Comparison of ENCODE assay signal across 7 cellular contexts in genomic region chr1:232117903-232118302, GRCh38.
DNase-seq lines count a peak whose midpoint lies in the region; ATAC-seq, FAIRE-seq and TF ChIP-seq lines count a peak whose summit lies in the region.
"Not testable (repeated sequence)": the region's sequence is repeated elsewhere in the genome, so short reads cannot be mapped to it uniquely, and the experiment has no call there.

No MANE protein-coding gene starts in this region.

- H3K56ac ChIP-seq in H1 (replicated peaks; ENCODE audit: insufficient read length, low read depth, low read length): not testable (repeated sequence)

- H3K9me3 Mint-ChIP-seq in GM23338: peaks cover 21% of the 10 kb centered on the region
- H3K9me3 Mint-ChIP-seq in glutamatergic neuron (ENCODE audit: unreplicated experiment): not testable (repeated sequence)

- H2BK15ac ChIP-seq in H1 (ENCODE audit: low read length): not testable (repeated sequence)

- not testable (repeated sequence) for H3K14ac ChIP-seq in H1 (ENCODE audit: insufficient read length)

- H3K4ac ChIP-seq in H1 (replicated peaks; ENCODE audit: insufficient read length, low read depth, low read length): peak overlapping the region; percentile 44

- H2BK12ac ChIP-seq in H1 (ENCODE audit: low read depth, low read length): not testable (repeated sequence)

- POLR2A ChIA-PET in H1 (lab: Charles Lee; ENCODE audit: partially characterized antibody): interaction anchor here (1.4 to 10.1 kb wide), 2 partner anchors 11 to 19 kb away, joined by 4 to 126 read pairs; no protein-coding TSS in a partner anchor

- H3K36me3 Mint-ChIP-seq in GM23338 (ENCODE audit: low read depth): peaks cover 44% of the 10 kb centered on the region
- not testable (repeated sequence) for H3K36me3 Mint-ChIP-seq in glutamatergic neuron (ENCODE audit: unreplicated experiment)

- TF ChIP-seq EP300 in H1 (IDR thresholded peaks at IDR 0.05; ENCODE audit: borderline replicate concordance in 1 of 2, low read depth in 2 of 2, low read length in 2 of 2): not testable (repeated sequence)

- not testable (repeated sequence) for H2AFZ ChIP-seq in GM23338; H1 (ENCODE audit: low read length)

- CTCF ChIA-PET in H1 (lab: Charles Lee; ENCODE audit: partially characterized antibody): interaction anchor here (1.0 kb wide), 1 partner anchor 255 kb away, joined by 3 read pairs; no protein-coding TSS in a partner anchor

- not testable (repeated sequence) for H3K18ac ChIP-seq in H1 (ENCODE audit: extremely low read depth, low read length)

- H3K23me2 ChIP-seq in H1 (ENCODE audit: low read depth, low read length): not testable (repeated sequence)

- not testable (repeated sequence) for FAIRE-seq in H1 (lab: Jason Lieb, UNC)

- H3K36me3 ChIP-seq in GM23338 (ENCODE audit: insufficient read depth); HUES48 (ENCODE audit: control insufficient read depth, insufficient read depth, low read length); HUES64 (ENCODE audit: insufficient read depth, low read length); H1 (ENCODE audit: control insufficient read depth in 2 of 4, insufficient read depth in 4 of 4, low read length in 3 of 4); iPS-15b (ENCODE audit: control insufficient read depth, insufficient read depth, low read length); iPS-20b (ENCODE audit: insufficient read depth, low read depth, low read length): not testable (repeated sequence)

- TF ChIP-seq POLR2A in H1 (IDR thresholded peaks at IDR 0.05; ENCODE audit: control extremely low read depth in 1 of 2, low read depth in 2 of 2, low read length in 2 of 2): 0 out of 3 replicates have a peak, but pooled peaks of 1 of the 2 experiments have one; percentile 45

- H2BK5ac ChIP-seq in H1 (ENCODE audit: low read depth, low read length): peak overlapping the region; percentile 92; the same call in 1 of the 2 replicates

- H4K20me1 ChIP-seq in GM23338 (replicated peaks; ENCODE audit: insufficient read depth); H1 (replicated peaks in 1 of 2; ENCODE audit: control insufficient read depth in 1 of 2, insufficient read depth in 2 of 2, low read length in 2 of 2): not testable (repeated sequence)

- H3K9me2 ChIP-seq in GM23338 (ENCODE audit: insufficient read depth): not testable (repeated sequence)

- H3K9ac ChIP-seq in HUES48 (ENCODE audit: low read depth, low read length): peak overlapping the region; percentile 41; the same call in 1 of the 2 replicates
- peak overlapping the region; percentile 45 for H3K9ac ChIP-seq in HUES64 (ENCODE audit: low read depth, low read length)
- H3K9ac ChIP-seq in H1 (replicated peaks in 1 of 4; ENCODE audit: extremely low read depth in 1 of 4, low read depth in 3 of 4, low read length in 3 of 4): not testable (repeated sequence)
- peak overlapping the region; percentile 12 for H3K9ac ChIP-seq in iPS-15b (ENCODE audit: low read depth, low read length)
- H3K9ac ChIP-seq in iPS-20b (ENCODE audit: low read depth, low read length): peak overlapping the region; percentile 63

- H3K27me3 Mint-ChIP-seq in GM23338 (ENCODE audit: insufficient read depth, low read depth, poor library complexity): peaks cover 21% of the 10 kb centered on the region
- H3K27me3 Mint-ChIP-seq in glutamatergic neuron (ENCODE audit: unreplicated experiment): not testable (repeated sequence)

- H3K4me3 ChIP-seq in GM23338: peak overlapping the region; percentile 87
- H3K4me3 ChIP-seq in HUES48 (ENCODE audit: low read depth, low read length): peak overlapping the region; percentile 55
- H3K4me3 ChIP-seq in HUES64 (ENCODE audit: low read length): peak overlapping the region; percentile 34
- H3K4me3 ChIP-seq in H1 (ENCODE audit: extremely low read depth in 1 of 4, insufficient read depth in 2 of 4, low read depth in 3 of 4, low read length in 4 of 4): peak overlapping the region in 3 of 4 experiments; percentile 11 to 46 (median 34); a peak in 4 of 8 replicates
- peak overlapping the region; percentile 37 for H3K4me3 ChIP-seq in iPS-15b (ENCODE audit: low read depth, low read length)
- H3K4me3 ChIP-seq in iPS-20b (ENCODE audit: low read length): peak overlapping the region; percentile 59

- peaks cover 25% of the 10 kb centered on the region for H3K4me1 Mint-ChIP-seq in GM23338
- H3K4me1 Mint-ChIP-seq in glutamatergic neuron (ENCODE audit: low read depth, unreplicated experiment): peaks cover 16% of the 10 kb centered on the region

- not testable (repeated sequence) for H4K8ac ChIP-seq in H1 (ENCODE audit: extremely low read depth, insufficient read depth, low read length)

- not testable (repeated sequence) for H2AK5ac ChIP-seq in H1 (ENCODE audit: low read depth, low read length)

- not testable (repeated sequence) for DNase-seq in GM23338 (ENCODE audit: low spot score); H1 (ENCODE audit: low read depth in 1 of 2, low spot score in 2 of 2); glutamatergic neuron

- H3K9me3 ChIP-seq in HUES48 (ENCODE audit: control insufficient read depth, insufficient read depth, low read length); HUES64 (ENCODE audit: insufficient read depth, low read depth, low read length); H1 (ENCODE audit: insufficient read depth in 2 of 2, low read depth in 1 of 2, low read length in 1 of 2); iPS-15b (ENCODE audit: control insufficient read depth, insufficient read depth, low read length); iPS-20b (ENCODE audit: insufficient read depth, low read depth, low read length): not testable (repeated sequence)

- H3K79me2 ChIP-seq in GM23338 (replicated peaks; ENCODE audit: insufficient read depth): peaks cover 45% of the 10 kb centered on the region
- H3K79me2 ChIP-seq in H1 (ENCODE audit: control insufficient read depth in 1 of 2, insufficient read depth in 2 of 2, low read length in 2 of 2): peaks cover 4 to 51% of the 10 kb centered on the region in 2 experiments

- H2BK120ac ChIP-seq in H1 (replicated peaks; ENCODE audit: low read depth, low read length): peak overlapping the region; percentile 92

- not testable (repeated sequence) for TF ChIP-seq RAD21 in H1 (IDR thresholded peaks at IDR 0.05 in 1 of 2, conservative IDR thresholded peaks at IDR 0.05 in 1 of 2; ENCODE audit: low read depth in 2 of 2, low read length in 2 of 2)

- not testable (repeated sequence) for TF ChIP-seq CTCF in GM23338 (conservative IDR thresholded peaks at IDR 0.05; ENCODE audit: low read depth in 2 of 2); H1 (IDR thresholded peaks at IDR 0.05; ENCODE audit: control extremely low read depth in 1 of 3, insufficient read depth in 1 of 3, low read depth in 1 of 3, low read length in 3 of 3); glutamatergic neuron (IDR thresholded peaks at IDR 0.05; ENCODE audit: partially characterized antibody, unreplicated experiment)

- H4K91ac ChIP-seq in H1 (replicated peaks; ENCODE audit: insufficient read length, low read length): peak overlapping the region; percentile 96

- H3K27ac Mint-ChIP-seq in GM23338: peak overlapping the region; percentile 94
- not testable (repeated sequence) for H3K27ac Mint-ChIP-seq in glutamatergic neuron (ENCODE audit: unreplicated experiment)

- H3K27ac ChIP-seq in GM23338 (ENCODE audit: low read depth) (peak overlapping the region; percentile 93), HUES48 (ENCODE audit: low read depth, low read length) (peak overlapping the region; percentile 91), HUES64 (ENCODE audit: low read depth, low read length) (peak overlapping the region; percentile 87), iPS-20b (ENCODE audit: low read length) (peak overlapping the region; percentile 30)
- not testable (repeated sequence) for H3K27ac ChIP-seq in H1 (ENCODE audit: low read depth, low read length)

- 6% methylated on average over 3 of the region's 4 CpGs for WGBS in HUES64
- WGBS in H1 (ENCODE audit: extremely low coverage in 1 of 2, insufficient coverage in 1 of 2, insufficient read length in 1 of 2, insufficient replicate concordance in 2 of 2, low coverage in 1 of 2, low lambda C conversion rate in 2 of 2, missing lambda C conversion rate in 1 of 2), 2 experiments: 4% methylated on average over 4 of the region's 4 CpGs; no CpG with 5 or more reads in 1 of the 2 experiments

- H3K4me1 ChIP-seq in GM23338 (ENCODE audit: insufficient read depth): peaks cover 15% of the 10 kb centered on the region
- H3K4me1 ChIP-seq in HUES48 (ENCODE audit: control insufficient read depth, insufficient read depth, low read length): peaks cover 19% of the 10 kb centered on the region
- H3K4me1 ChIP-seq in HUES64 (ENCODE audit: insufficient read depth, low read length): peaks cover 15% of the 10 kb centered on the region
- H3K4me1 ChIP-seq in H1 (replicated peaks in 1 of 4; ENCODE audit: control insufficient read depth in 3 of 4, insufficient read depth in 4 of 4, low read length in 3 of 4); iPS-15b (ENCODE audit: control insufficient read depth, insufficient read depth, low read length): not testable (repeated sequence)
- peaks cover 14% of the 10 kb centered on the region; the same call in 1 of the 2 replicates for H3K4me1 ChIP-seq in iPS-20b (ENCODE audit: insufficient read depth, low read length)

- ATAC-seq in GM23338: peak; percentile 53

- H3K4me2 ChIP-seq in GM23338 (peak overlapping the region; percentile 72), H1 (ENCODE audit: insufficient read depth in 1 of 2, low read depth in 2 of 2, low read length in 2 of 2) (peak overlapping the region; percentile 64 to 69)

- H2BK20ac ChIP-seq in H1 (ENCODE audit: low read length): 0 out of 2 replicates have a peak overlapping the region, but pooled peaks have one; percentile 66

- not testable (repeated sequence) for H3K79me1 ChIP-seq in H1 (ENCODE audit: low read depth, low read length)

- not testable (repeated sequence) for H3K27me3 ChIP-seq in GM23338 (ENCODE audit: insufficient read depth); HUES48 (ENCODE audit: control insufficient read depth, insufficient read depth, low read length); HUES64 (ENCODE audit: insufficient read depth, low read length); H1 (replicated peaks in 1 of 4; ENCODE audit: control insufficient read depth in 3 of 4, extremely low read depth in 1 of 4, insufficient read depth in 3 of 4, low read length in 3 of 4); iPS-15b (ENCODE audit: control insufficient read depth, insufficient read depth, low read length); iPS-20b (ENCODE audit: insufficient read depth, low read length)

- H3K23ac ChIP-seq in H1 (ENCODE audit: insufficient read length): not testable (repeated sequence)

- peak overlapping the region; percentile 93 for H4K5ac ChIP-seq in H1 (ENCODE audit: insufficient read length, low read depth, low read length)

- H3F3A ChIP-seq in GM23338 (replicated peaks; ENCODE audit: low read depth): not testable (repeated sequence)

- H3K4me3 Mint-ChIP-seq in GM23338 (peak overlapping the region; percentile 96), glutamatergic neuron (ENCODE audit: unreplicated experiment) (peak overlapping the region; percentile 86)

Comparison
In these comparisons a context has a peak if more than half of its experiments do, and no peak if none do; other contexts are left out.
1. H3K4me3 ChIP-seq: peak in every context shown above with its lines; median percentile 87 in GM23338; 59 in iPS-20b; 55 in HUES48; 37 in iPS-15b; 34 in HUES64; 34 in H1.